12 cellular contexts compared by ENCODE assay signal in genomic region chr12:105100207-105100985, GRCh38. TPM values are rescaled to one million over a fixed set of nuclear protein-coding genes. Genes with fewer than 3 reads are reported as not detected.
DNase-seq lines count a peak whose midpoint lies in the region; ATAC-seq and TF ChIP-seq lines count a peak whose summit lies in the region.
"Had no signal": no experiment of that assay in that cellular context is flagged by ENCODE, and none has a peak within 500 bp of the region (broad histone marks: within the 10 kb centered on the region; RNA-seq: fewer than 3 reads in every experiment).

No MANE protein-coding gene starts in this region.

- no peak overlapping the region for H2AFZ ChIP-seq in mesenchymal stem cell (ENCODE audit: low read depth, low read length)

- H3K4me1 ChIP-seq in mesenchymal stem cell (ENCODE audit: control insufficient read depth, insufficient read depth, low read depth, low read length) = peaks cover 2% of the 10 kb centered on the region

- no peak for TF ChIP-seq CTCF in brain microvascular endothelial cell (IDR thresholded peaks at IDR 0.05; ENCODE audit: low read depth, low read length, missing control alignments)

- H4K91ac ChIP-seq in mesenchymal stem cell (ENCODE audit: low read length) = no peak overlapping the region

- H3K23ac ChIP-seq in mesenchymal stem cell (ENCODE audit: low read length in 2 of 2) = no peak overlapping the region

- H3K4me3 ChIP-seq in brain microvascular endothelial cell (ENCODE audit: low read depth, low read length) = no peak overlapping the region
- peak overlapping the region in 1 of 2 experiments; percentile 31 for H3K4me3 ChIP-seq in mesenchymal stem cell (ENCODE audit: insufficient read depth in 1 of 2, low read depth in 1 of 2, low read length in 2 of 2)

- H3K36me3 ChIP-seq in brain microvascular endothelial cell (replicated peaks) (no peaks in the 10 kb centered on the region), mesenchymal stem cell (ENCODE audit: control insufficient read depth in 1 of 2, insufficient read depth in 2 of 2, low read depth in 1 of 2, low read length in 2 of 2) (no peaks in the 10 kb centered on the region)

- in situ Hi-C loops in brain microvascular endothelial cell (cut with HindIII; ENCODE audit: low pct_ligation_motif_present, low sequenced_read_pairs) = no loop called here

- no peak overlapping the region for H3K27ac ChIP-seq in brain microvascular endothelial cell
- no peak overlapping the region for H3K27ac ChIP-seq in mesenchymal stem cell (ENCODE audit: low read length, poor library complexity, severe bottlenecking)

- DNase-seq in DMS53 (lab: John Stamatoyannopoulos, UW) (peak; percentile 63), MV-4-11 (lab: John Stamatoyannopoulos, UW) (peak; percentile 53), brain microvascular endothelial cell (peak; percentile 55), mesenchymal stem cell (peak; percentile 80), globus pallidus (ENCODE audit: low spot score) (no peak)
- DNase-seq: activated CD8-positive, alpha-beta T cell treated with anti-CD3 and anti-CD28 coated beads, Interleukin-2, amount 10 ng/mL, durations not matched to agents 7 days and 5 days; CD8-positive, alpha-beta memory T cell; endodermal cell had no signal

- H2BK12ac ChIP-seq in mesenchymal stem cell (ENCODE audit: low read length in 2 of 2) = no peak overlapping the region

- no peak overlapping the region for H4K8ac ChIP-seq in mesenchymal stem cell (ENCODE audit: low read length)

- no peaks in the 10 kb centered on the region for H3K79me1 ChIP-seq in mesenchymal stem cell (replicated peaks; ENCODE audit: low read length, poor library complexity, severe bottlenecking)

- no peak overlapping the region for H3K14ac ChIP-seq in mesenchymal stem cell (ENCODE audit: low read length in 2 of 2)

- H3K9ac ChIP-seq in mesenchymal stem cell (ENCODE audit: low read length) = peak overlapping the region; percentile 79

- peaks cover 2% of the 10 kb centered on the region for H3K9me3 ChIP-seq in mesenchymal stem cell (ENCODE audit: control insufficient read depth, low read length)

- no peak overlapping the region for H3K18ac ChIP-seq in mesenchymal stem cell (ENCODE audit: low read depth in 1 of 2, low read length in 2 of 2)

- no peak overlapping the region for H3K4me2 ChIP-seq in mesenchymal stem cell (ENCODE audit: low read length, poor library complexity, severe bottlenecking)

- no peak overlapping the region for H2BK5ac ChIP-seq in mesenchymal stem cell (ENCODE audit: low read depth, low read length, poor library complexity, severe bottlenecking)

- H3K27me3 ChIP-seq in brain microvascular endothelial cell (replicated peaks) (no peaks in the 10 kb centered on the region), mesenchymal stem cell (ENCODE audit: control insufficient read depth in 1 of 2, insufficient read depth in 1 of 2, low read length in 2 of 2) (no peaks in the 10 kb centered on the region)

- H2BK120ac ChIP-seq in mesenchymal stem cell (ENCODE audit: low read depth, low read length) = no peak overlapping the region

- no peak overlapping the region for H2BK15ac ChIP-seq in mesenchymal stem cell (ENCODE audit: low read depth, poor library complexity, severe bottlenecking)

- no peak overlapping the region for H2AK5ac ChIP-seq in mesenchymal stem cell (ENCODE audit: low read length, severe bottlenecking)

- WGBS in mesenchymal stem cell = 85% methylated on average over 5 of the region's 7 CpGs

- H3K4ac ChIP-seq in mesenchymal stem cell (ENCODE audit: low read depth in 1 of 2, low read length in 2 of 2) = no peak overlapping the region

- ATAC-seq in GM19351 (IDR thresholded peaks at IDR 0.05; ENCODE audit: unreplicated experiment) (no peak), HG02798 (IDR thresholded peaks at IDR 0.05; ENCODE audit: poor library complexity, unreplicated experiment) (no peak), HG02938 (IDR thresholded peaks at IDR 0.05; ENCODE audit: unreplicated experiment) (no peak)
- ATAC-seq: activated CD8-positive, alpha-beta T cell treated with anti-CD3 and anti-CD28 coated beads, Interleukin-2, amount 10 ng/mL, durations not matched to agents 7 days and 5 days; natural killer cell treated with Interleukin-12 subunit alpha and Interleukin-12 subunit beta and Interleukin-15 and Interleukin-18, amount 100 ng/mL, for 72 hours had no signal

RNA-seq across cellular contexts. Expression of gene WASHC4, which starts 7.1 kb away (rescaled TPM):
- polyA plus RNA-seq in mesenchymal stem cell (2013, experiment 1 of 2) = 58.2 TPM
- 52.4 TPM for polyA plus RNA-seq in mesenchymal stem cell (2013, experiment 2 of 2)

RNA-seq across cellular contexts. Expression of gene ALDH1L2, which starts 16.1 kb away (rescaled TPM):
- polyA plus RNA-seq in mesenchymal stem cell (2013, experiment 1 of 2) = 37.3 TPM
- 36.7 TPM for polyA plus RNA-seq in mesenchymal stem cell (2013, experiment 2 of 2)
- polyA plus RNA-seq: CD8-positive, alpha-beta memory T cell had no signal
